Comparison of ENCODE assay signal across 9 cellular contexts in genomic region chr12:114789276-114789675, GRCh38.
"Had no signal": no experiment of that assay in that cellular context is flagged by ENCODE, and none has a peak within 500 bp of the region (broad histone marks: within the 10 kb centered on the region; RNA-seq: fewer than 3 reads in every experiment).

No MANE protein-coding gene starts in this region.

- H3K9ac ChIP-seq: GM23248 had no signal

- H3K9me3 ChIP-seq: HAP-1 had no signal

- H3K27ac ChIP-seq: GM23248 had no signal

- H2AFZ ChIP-seq: GM23248, GM23338 had no signal

- DNase-seq: GM23248, GOT3, H7, H9, HCEC 1CT, HFFc6 had no signal

- ATAC-seq: GM23338, HCT116 had no signal

- H3K36me3 ChIP-seq: HAP-1 had no signal

- H3K4me3 ChIP-seq: GM23248, GM23338, HAP-1 had no signal

- H3K4me2 ChIP-seq: GM23338 had no signal
